Comparison of ENCODE assay signal across 13 cellular contexts in genomic region chr6:108582618-108583017, GRCh38. TPM values are rescaled to one million over a fixed set of nuclear protein-coding genes. Genes with fewer than 3 reads are reported as not detected.
DNase-seq lines count a peak whose midpoint lies in the region; ATAC-seq and TF ChIP-seq lines count a peak whose summit lies in the region.
"Had no signal": no experiment of that assay in that cellular context is flagged by ENCODE, and none has a peak within 500 bp of the region (broad histone marks: within the 10 kb centered on the region; RNA-seq: fewer than 3 reads in every experiment).

No MANE protein-coding gene starts in this region.

- H3K4me1 ChIP-seq in GM23248 (ENCODE audit: insufficient read depth) = peaks cover 68% of the 10 kb centered on the region
- peaks cover 50 to 94% of the 10 kb centered on the region in 2 donors for H3K4me1 ChIP-seq in left lung
- H3K4me1 ChIP-seq in stomach = peaks cover 83 to 100% (median 91%) of the 10 kb centered on the region in 4 donors

- ATAC-seq in left lung = no peak
- ATAC-seq in activated CD4-positive, alpha-beta T cell treated with anti-CD3 and anti-CD28 coated beads for 36 hours = no peak

- H4K20me1 ChIP-seq in GM23248 (ENCODE audit: insufficient read depth) = peaks cover 27% of the 10 kb centered on the region

- H3K36me3 ChIP-seq in GM23248 (ENCODE audit: low read depth) (no peaks in the 10 kb centered on the region), SK-N-MC (ENCODE audit: insufficient read depth, low read length) (0 out of 2 replicates have a peak, but pooled peaks cover 6% of the 10 kb centered on the region), left lung (peaks cover 0 to 5% of the 10 kb centered on the region in 2 donors), stomach (peaks cover 0 to 19% (median 14%) of the 10 kb centered on the region in 4 donors)
- H3K36me3 ChIP-seq: neural progenitor cell had no signal

- peaks cover 43% of the 10 kb centered on the region for H3K4me1 Mint-ChIP-seq in activated CD4-positive, alpha-beta T cell treated with anti-CD3 and anti-CD28 coated beads for 36 hours

- WGBS in GM23248 (ENCODE audit: low coverage in 1 of 2, low lambda C conversion rate in 2 of 2, missing lambda C conversion rate in 2 of 2), 2 experiments = 94 to 96% methylated on average over 3 of the region's 3 CpGs
- 71 to 81% (median 76%) methylated on average over 3 of the region's 3 CpGs for WGBS in stomach, 5 donors

- no peak for TF ChIP-seq POLR2A in stomach (IDR thresholded peaks at IDR 0.05)

- H3K4me3 ChIP-seq in GM23248 (no peak overlapping the region), SK-N-MC (no peak overlapping the region), left lung (no peak overlapping the region), stomach (no peak overlapping the region)
- H3K4me3 ChIP-seq: MG63, neural progenitor cell, spleen, testis had no signal

- peaks cover 51% of the 10 kb centered on the region for H3F3A ChIP-seq in GM23248 (ENCODE audit: insufficient read depth)

- peaks cover 4% of the 10 kb centered on the region for H3K36me3 Mint-ChIP-seq in activated CD4-positive, alpha-beta T cell treated with anti-CD3 and anti-CD28 coated beads for 36 hours (ENCODE audit: low read depth)

- H3K4me3 Mint-ChIP-seq in activated CD4-positive, alpha-beta T cell treated with anti-CD3 and anti-CD28 coated beads for 36 hours = no peak overlapping the region
- H3K4me3 Mint-ChIP-seq: neural progenitor cell had no signal

- intact Hi-C loops in left lung (cut with DNase I) = no loop called here
- intact Hi-C loops in stomach (cut with DNase I; ENCODE audit: low total_unique reads) = no loop called here
- intact Hi-C loops in activated CD4-positive, alpha-beta T cell treated with anti-CD3 and anti-CD28 coated beads for 36 hours (cut with DNase I, micrococcal nuclease) = no loop called here

- TF ChIP-seq EP300 in stomach (IDR thresholded peaks at IDR 0.05) = no peak

- no peak for DNase-seq in GM23248
- DNase-seq in SK-N-MC (ENCODE audit: low read depth, low spot score) = no peak
- no peak for DNase-seq in left lung
- no peak for DNase-seq in stomach
- DNase-seq in SW 1271 (lab: John Stamatoyannopoulos, UW) = no peak
- DNase-seq in NAMALWA (ENCODE audit: low spot score) = no peak
- DNase-seq in NCI-H526 treated with DMSO at 0.1 percent for 48 hours (lab: John Stamatoyannopoulos, UW) = no peak
- DNase-seq in activated CD4-positive, alpha-beta T cell treated with anti-CD3 and anti-CD28 coated beads for 36 hours = no peak
- DNase-seq: caudate nucleus, MG63, spleen, testis had no signal

- H3K4me2 ChIP-seq in GM23248 (ENCODE audit: unreplicated experiment) = peak overlapping the region; percentile 80
- H3K4me2 ChIP-seq: neural progenitor cell had no signal

- H3K27ac ChIP-seq in GM23248 = peak overlapping the region; percentile 69
- peak overlapping the region; percentile 94 for H3K27ac ChIP-seq in SK-N-MC
- peak overlapping the region; percentile 55 to 77 for H3K27ac ChIP-seq in left lung
- H3K27ac ChIP-seq in stomach = peak overlapping the region; percentile 28 to 79 (median 70)
- H3K27ac ChIP-seq: neural progenitor cell had no signal

- CTCF ChIA-PET in activated CD4-positive, alpha-beta T cell treated with anti-CD3 and anti-CD28 coated beads for 36 hours (lab: Charles Lee) = interaction anchor here (0.6 to 1.2 kb wide), 2 partner anchors 9 to 40 kb away, joined by 3 read pairs; no protein-coding TSS in a partner anchor

- TF ChIP-seq CTCF in left lung (IDR thresholded peaks at IDR 0.05) = no peak
- TF ChIP-seq CTCF in stomach (IDR thresholded peaks at IDR 0.05) = no peak

- H3K79me2 ChIP-seq in GM23248 (ENCODE audit: insufficient read depth) = peaks cover 98% of the 10 kb centered on the region

- no peaks in the 10 kb centered on the region for H3K27me3 ChIP-seq in GM23248 (replicated peaks; ENCODE audit: insufficient read depth)
- H3K27me3 ChIP-seq in left lung = no peaks in the 10 kb centered on the region
- H3K27me3 ChIP-seq in stomach = no peaks in the 10 kb centered on the region
- H3K27me3 ChIP-seq: MG63, neural progenitor cell, spleen, testis had no signal

- H3K27ac Mint-ChIP-seq in activated CD4-positive, alpha-beta T cell treated with anti-CD3 and anti-CD28 coated beads for 36 hours = no peak overlapping the region
- H3K27ac Mint-ChIP-seq: neural progenitor cell had no signal

- in situ Hi-C loops in GM23248 (cut with MboI) = no loop called here

- POLR2A ChIA-PET in activated CD4-positive, alpha-beta T cell treated with anti-CD3 and anti-CD28 coated beads for 36 hours (lab: Charles Lee) = no interaction called here

- no peaks in the 10 kb centered on the region for H3K9me2 ChIP-seq in GM23248 (ENCODE audit: insufficient read depth)

- no peaks in the 10 kb centered on the region for H3K9me3 Mint-ChIP-seq in activated CD4-positive, alpha-beta T cell treated with anti-CD3 and anti-CD28 coated beads for 36 hours (ENCODE audit: low read depth)
- H3K9me3 Mint-ChIP-seq: neural progenitor cell had no signal

- H3K9me3 ChIP-seq in GM23248 (ENCODE audit: low read depth) (no peaks in the 10 kb centered on the region), SK-N-MC (ENCODE audit: low read depth, low read length) (no peaks in the 10 kb centered on the region), left lung (no peaks in the 10 kb centered on the region), stomach (no peaks in the 10 kb centered on the region)
- H3K9me3 ChIP-seq: MG63, spleen, testis had no signal

- no peak overlapping the region for H2AFZ ChIP-seq in GM23248
- H2AFZ ChIP-seq: neural progenitor cell had no signal

- no peaks in the 10 kb centered on the region for H3K27me3 Mint-ChIP-seq in activated CD4-positive, alpha-beta T cell treated with anti-CD3 and anti-CD28 coated beads for 36 hours

- H3K9ac ChIP-seq in GM23248 = peak overlapping the region; percentile 47; the same call in 1 of the 2 replicates
- H3K9ac ChIP-seq in SK-N-MC (ENCODE audit: insufficient read length) = no peak overlapping the region
- H3K9ac ChIP-seq: neural progenitor cell had no signal

RNA-seq across cellular contexts. Expression of gene FOXO3, which starts 21.9 kb away (rescaled TPM):
- 35.7 and 36.6 TPM in 2 replicates for total RNA-seq in GM23248 (2014; rRNA removed; shearing (Covaris generic))
- polyA plus RNA-seq in GM23248 (2016; fragmentation: Nextera tagmentation; extraction: Ambion mirVana) (17.9 and 19.7 TPM in 2 replicates), stomach (10 to 100 TPM; 13.0 to 21.2 (median 14.4) TPM)
- total RNA-seq in left lung (10 to 100 TPM; 50.0 to 53.9 TPM), stomach (10 to 100 TPM; 33.3 to 89.8 (median 78.6) TPM)
- 1 to 10 TPM; 7.4 to 9.0 TPM for total RNA-seq in activated CD4-positive, alpha-beta T cell treated with anti-CD3 and anti-CD28 coated beads for 36 hours
